Comparison of ENCODE assay signal across 12 cellular contexts in the genomic region with DNA sequence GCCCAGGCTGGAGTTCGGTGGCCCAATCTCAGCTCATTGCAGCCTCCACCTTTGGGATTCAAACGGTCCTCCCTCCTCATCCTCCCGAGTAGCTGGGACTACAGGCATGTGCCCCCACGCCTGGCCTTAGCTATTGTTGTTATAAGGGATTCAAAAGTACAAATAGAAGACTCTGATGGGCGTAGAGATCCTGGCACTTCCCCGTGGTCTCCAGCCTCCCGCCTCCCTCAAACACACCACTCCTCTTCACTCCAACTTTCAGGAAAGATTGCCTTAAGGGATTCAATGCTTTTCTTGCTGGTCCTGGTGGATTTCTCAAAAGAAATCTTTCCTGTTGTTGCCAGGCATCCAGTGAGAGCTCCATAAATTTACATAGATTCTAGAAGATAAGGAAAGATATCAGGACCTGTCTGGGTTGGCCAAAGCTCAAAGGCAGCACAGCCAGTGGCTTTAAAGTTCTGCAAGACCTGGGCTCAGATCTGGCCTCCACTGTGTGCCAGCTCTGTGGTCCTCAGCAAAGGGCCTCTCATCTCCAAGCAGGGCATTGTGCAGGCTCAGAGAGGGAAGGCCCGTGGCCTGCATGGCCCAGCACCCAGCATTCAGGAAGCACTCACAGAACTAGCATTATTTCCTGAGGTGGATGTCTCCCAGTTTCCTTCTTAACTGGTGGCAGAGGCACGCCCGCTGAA. TPM values are rescaled to one million over a fixed set of nuclear protein-coding genes. Genes with fewer than 3 reads are reported as not detected.
DNase-seq lines count a peak whose midpoint lies in the region; ATAC-seq and TF ChIP-seq lines count a peak whose summit lies in the region.
"Had no signal": no experiment of that assay in that cellular context is flagged by ENCODE, and none has a peak within 500 bp of the region (broad histone marks: within the 10 kb centered on the region; RNA-seq: fewer than 3 reads in every experiment).

No MANE protein-coding gene starts in this region.

- no peak for ATAC-seq in activated naive CD4-positive, alpha-beta T cell treated with anti-CD3 and anti-CD28 coated beads, Interleukin-2, amount 50 U/mL, for 72 hours
- ATAC-seq in thoracic aorta (ENCODE audit: insufficient number of reproducible peaks, low FRiP score, low read depth): no peak
- ATAC-seq in HG03045 (IDR thresholded peaks at IDR 0.05; ENCODE audit: unreplicated experiment): no peak
- no peak for ATAC-seq in GM21390 (IDR thresholded peaks at IDR 0.05; ENCODE audit: unreplicated experiment)
- ATAC-seq in GM18511 (IDR thresholded peaks at IDR 0.05; ENCODE audit: unreplicated experiment): no peak

- no peak for DNase-seq in activated naive CD4-positive, alpha-beta T cell treated with anti-CD3 and anti-CD28 coated beads, Interleukin-2, amount 10 ng/mL, durations not matched to agents 7 days and 5 days
- no peak for DNase-seq in activated naive CD4-positive, alpha-beta T cell treated with anti-CD3 and anti-CD28 coated beads, Interleukin-2, amount 50 U/mL, for 72 hours (ENCODE audit: low spot score in 2 of 2)
- DNase-seq in medulla oblongata (ENCODE audit: extremely low spot score) (peak; percentile 12), thoracic aorta (ENCODE audit: low spot score) (no peak)
- DNase-seq: erythroblast, HCEC 1CT, occipital lobe had no signal

- no peaks in the 10 kb centered on the region for H3K9me3 Mint-ChIP-seq in activated naive CD4-positive, alpha-beta T cell treated with anti-CD3 and anti-CD28 coated beads, Interleukin-2, amount 10 ng/mL, durations not matched to agents 7 days and 5 days
- H3K9me3 Mint-ChIP-seq in activated naive CD4-positive, alpha-beta T cell treated with anti-CD3 and anti-CD28 coated beads, Interleukin-2, amount 50 U/mL, for 72 hours: no peaks in the 10 kb centered on the region
- peaks cover 0 to 3% (median 0%) of the 10 kb centered on the region in 5 experiments for H3K9me3 Mint-ChIP-seq in brain

- no peaks in the 10 kb centered on the region for H3K36me3 ChIP-seq in thoracic aorta

- TF ChIP-seq CTCF in brain (conservative IDR thresholded peaks at IDR 0.05) (no peak), thoracic aorta (IDR thresholded peaks at IDR 0.05) (no peak)

- no peaks in the 10 kb centered on the region for H3K9me3 ChIP-seq in thoracic aorta

- H3K27me3 ChIP-seq in thoracic aorta (replicated peaks; ENCODE audit: insufficient read depth): no peaks in the 10 kb centered on the region

- no peak overlapping the region for H3K27ac Mint-ChIP-seq in activated naive CD4-positive, alpha-beta T cell treated with anti-CD3 and anti-CD28 coated beads, Interleukin-2, amount 10 ng/mL, durations not matched to agents 7 days and 5 days
- H3K27ac Mint-ChIP-seq in activated naive CD4-positive, alpha-beta T cell treated with anti-CD3 and anti-CD28 coated beads, Interleukin-2, amount 50 U/mL, for 72 hours: no peak overlapping the region
- peak overlapping the region; percentile 39 to 76 (median 56) for H3K27ac Mint-ChIP-seq in brain

- H3K4me1 ChIP-seq in thoracic aorta (ENCODE audit: control insufficient read depth in 1 of 2, low read depth in 2 of 2): peaks cover 2 to 40% of the 10 kb centered on the region in 2 donors

- H3K4me3 Mint-ChIP-seq in activated naive CD4-positive, alpha-beta T cell treated with anti-CD3 and anti-CD28 coated beads, Interleukin-2, amount 10 ng/mL, durations not matched to agents 7 days and 5 days: peak overlapping the region; percentile 69
- peak overlapping the region; percentile 76 to 88 (median 82) for H3K4me3 Mint-ChIP-seq in brain

- H3K36me3 Mint-ChIP-seq in activated naive CD4-positive, alpha-beta T cell treated with anti-CD3 and anti-CD28 coated beads, Interleukin-2, amount 10 ng/mL, durations not matched to agents 7 days and 5 days: peaks cover 3% of the 10 kb centered on the region
- peaks cover 0 to 9% of the 10 kb centered on the region in 2 donors for H3K36me3 Mint-ChIP-seq in activated naive CD4-positive, alpha-beta T cell treated with anti-CD3 and anti-CD28 coated beads, Interleukin-2, amount 50 U/mL, for 72 hours
- no peaks in the 10 kb centered on the region for H3K36me3 Mint-ChIP-seq in brain

- CTCF ChIA-PET in activated naive CD4-positive, alpha-beta T cell treated with anti-CD3 and anti-CD28 coated beads, Interleukin-2, amount 10 ng/mL, durations not matched to agents 7 days and 5 days (lab: Charles Lee): no interaction called here

- H3K27me3 Mint-ChIP-seq in activated naive CD4-positive, alpha-beta T cell treated with anti-CD3 and anti-CD28 coated beads, Interleukin-2, amount 10 ng/mL, durations not matched to agents 7 days and 5 days: peaks cover 67% of the 10 kb centered on the region
- H3K27me3 Mint-ChIP-seq in brain: peaks cover 22% of the 10 kb centered on the region

- H3K27ac ChIP-seq in thoracic aorta: peak overlapping the region; percentile 30 to 53

- H3K4me1 Mint-ChIP-seq in activated naive CD4-positive, alpha-beta T cell treated with anti-CD3 and anti-CD28 coated beads, Interleukin-2, amount 10 ng/mL, durations not matched to agents 7 days and 5 days: peaks cover 14% of the 10 kb centered on the region
- H3K4me1 Mint-ChIP-seq in brain: peaks cover 50% of the 10 kb centered on the region

- peak overlapping the region; percentile 74 for H3K4me3 ChIP-seq in thoracic aorta

RNA-seq across cellular contexts. Expression of a gene that starts 1.1 kb away (rescaled TPM):
- total RNA-seq in activated naive CD4-positive, alpha-beta T cell treated with anti-CD3 and anti-CD28 coated beads, Interleukin-2, amount 50 U/mL, for 72 hours: 1 to 10 TPM in 1 of 2 donors, under 1 TPM in 1; 0.61 to 3.1 TPM
- 131 TPM for polyA plus RNA-seq in brain (ENCODE audit: insufficient read depth, low read depth, low replicate concordance)
- total RNA-seq in thoracic aorta: 10 to 100 TPM; 18.8 to 21.9 TPM
- total RNA-seq: LHCN-M2 had no signal

RNA-seq across cellular contexts. Expression of a gene that starts 28.0 kb away (rescaled TPM):
- 10 to 100 TPM; 46.4 to 75.5 TPM for total RNA-seq in activated naive CD4-positive, alpha-beta T cell treated with anti-CD3 and anti-CD28 coated beads, Interleukin-2, amount 50 U/mL, for 72 hours
- polyA plus RNA-seq in brain (ENCODE audit: insufficient read depth, low read depth, low replicate concordance): 43.9 TPM
- 10 to 100 TPM; 44.3 to 55.0 TPM for total RNA-seq in thoracic aorta

Comparison
In these comparisons a context has a peak if more than half of its experiments do, and no peak if none do; other contexts are left out.
1. H3K27ac Mint-ChIP-seq: peak in brain (5 of 5); none in activated naive CD4-positive, alpha-beta T cell treated with anti-CD3 and anti-CD28 coated beads, Interleukin-2, amount 10 ng/mL, durations not matched to agents 7 days and 5 days (single experiment) and activated naive CD4-positive, alpha-beta T cell treated with anti-CD3 and anti-CD28 coated beads, Interleukin-2, amount 50 U/mL, for 72 hours (0 of 2).
2. RNA of a gene that starts 1.1 kb away (total RNA-seq): 18.8 to 21.9 TPM in thoracic aorta; 0.61 to 3.1 TPM in activated naive CD4-positive, alpha-beta T cell treated with anti-CD3 and anti-CD28 coated beads, Interleukin-2, amount 50 U/mL, for 72 hours; every median in the first group is over 4 times any median in the second.